ENCODE assay signal across 1 cellular context in the genomic region with DNA sequence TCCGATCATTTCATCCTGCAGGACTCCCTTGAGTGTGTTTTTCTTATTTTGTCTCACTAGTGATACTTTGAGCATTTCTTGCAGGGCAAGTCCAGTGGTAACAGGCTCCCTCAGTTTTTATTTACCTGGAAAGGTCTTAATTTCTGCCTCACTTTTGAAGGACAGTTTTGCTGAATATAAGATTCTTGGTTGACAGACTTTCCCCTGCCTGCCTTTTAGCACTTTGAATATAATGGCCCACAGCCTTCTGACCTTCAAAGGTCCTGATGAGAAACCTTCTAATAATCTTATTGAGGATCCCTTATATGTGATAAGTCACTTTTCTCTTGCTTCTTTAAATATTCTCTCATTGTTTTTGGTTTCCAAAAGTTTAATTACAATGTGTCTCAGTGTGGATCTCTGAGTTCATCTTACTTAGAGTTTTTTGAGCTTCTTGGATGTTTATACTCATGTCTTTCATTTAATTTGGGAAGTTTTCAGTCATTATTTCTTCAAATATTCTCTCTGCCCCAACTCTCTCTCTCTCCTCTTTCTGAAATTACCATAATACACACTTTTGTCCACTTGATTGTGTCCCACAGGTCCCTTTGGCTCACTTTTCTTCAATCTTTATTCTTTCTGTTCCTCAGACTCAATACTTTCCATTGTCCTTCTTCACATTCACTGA.
TF ChIP-seq lines count a peak whose summit lies in the region.

No MANE protein-coding gene starts in this region.

TF ChIP-seq in HEK293, 187 proteins besides CTCF, POLR2A, EP300 and RAD21 (continued from another document):
- TF ChIP-seq ZNF280D (tag by site-specific recombination; IDR thresholded peaks at IDR 0.05), result 0 out of 2 replicates have a peak, but pooled peaks have one; percentile 37
- no peak for TF ChIP-seq ZSCAN5A (tag by site-specific recombination; IDR thresholded peaks at IDR 0.05)
- peak; percentile 72; the same call in 1 of the 2 replicates for TF ChIP-seq TRIM28 (IDR thresholded peaks at IDR 0.05; ENCODE audit: borderline replicate concordance, low read length)
- TF ChIP-seq ZNF266 (tag by site-specific recombination; IDR thresholded peaks at IDR 0.05; ENCODE audit: low read depth), result no peak
- TF ChIP-seq ZNF626 (tag by site-specific recombination; IDR thresholded peaks at IDR 0.05), result no peak; the same call in 1 of the 2 replicates
- TF ChIP-seq ZNF404 (tag by site-specific recombination; IDR thresholded peaks at IDR 0.05), result no peak
- TF ChIP-seq, protein P1, sequence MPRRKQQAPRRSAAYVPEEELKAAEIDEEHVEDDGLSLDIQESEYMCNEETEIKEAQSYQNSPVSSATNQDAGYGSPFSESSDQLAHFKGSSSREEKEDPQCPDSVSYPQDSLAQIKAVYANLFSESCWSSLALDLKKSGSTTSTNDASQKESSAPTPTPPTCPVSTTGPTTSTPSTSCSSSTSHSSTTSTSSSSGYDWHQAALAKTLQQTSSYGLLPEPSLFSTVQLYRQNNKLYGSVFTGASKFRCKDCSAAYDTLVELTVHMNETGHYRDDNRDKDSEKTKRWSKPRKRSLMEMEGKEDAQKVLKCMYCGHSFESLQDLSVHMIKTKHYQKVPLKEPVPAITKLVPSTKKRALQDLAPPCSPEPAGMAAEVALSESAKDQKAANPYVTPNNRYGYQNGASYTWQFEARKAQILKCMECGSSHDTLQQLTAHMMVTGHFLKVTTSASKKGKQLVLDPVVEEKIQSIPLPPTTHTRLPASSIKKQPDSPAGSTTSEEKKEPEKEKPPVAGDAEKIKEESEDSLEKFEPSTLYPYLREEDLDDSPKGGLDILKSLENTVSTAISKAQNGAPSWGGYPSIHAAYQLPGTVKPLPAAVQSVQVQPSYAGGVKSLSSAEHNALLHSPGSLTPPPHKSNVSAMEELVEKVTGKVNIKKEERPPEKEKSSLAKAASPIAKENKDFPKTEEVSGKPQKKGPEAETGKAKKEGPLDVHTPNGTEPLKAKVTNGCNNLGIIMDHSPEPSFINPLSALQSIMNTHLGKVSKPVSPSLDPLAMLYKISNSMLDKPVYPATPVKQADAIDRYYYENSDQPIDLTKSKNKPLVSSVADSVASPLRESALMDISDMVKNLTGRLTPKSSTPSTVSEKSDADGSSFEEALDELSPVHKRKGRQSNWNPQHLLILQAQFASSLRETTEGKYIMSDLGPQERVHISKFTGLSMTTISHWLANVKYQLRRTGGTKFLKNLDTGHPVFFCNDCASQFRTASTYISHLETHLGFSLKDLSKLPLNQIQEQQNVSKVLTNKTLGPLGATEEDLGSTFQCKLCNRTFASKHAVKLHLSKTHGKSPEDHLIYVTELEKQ (tag by site-specific recombination; IDR thresholded peaks at IDR 0.05; ENCODE audit: borderline replicate concordance), result no peak
- TF ChIP-seq SETDB1 (IDR thresholded peaks at IDR 0.05; ENCODE audit: insufficient read length, low read length), result peak; percentile 95
- TF ChIP-seq ZBTB21 (tag by site-specific recombination; IDR thresholded peaks at IDR 0.05), result no peak
- peak; percentile 95 for TF ChIP-seq ZNF791 (tag by site-specific recombination; IDR thresholded peaks at IDR 0.05)
- TF ChIP-seq ZNF561 (tag by site-specific recombination; IDR thresholded peaks at IDR 0.05; ENCODE audit: borderline replicate concordance), result no peak
- no peak for TF ChIP-seq ZNF24 (tag by site-specific recombination; IDR thresholded peaks at IDR 0.05)
